In genomic region chr14:54773171-54774006, GRCh38 we compare ENCODE assay signal across 1 cellular context.
TF ChIP-seq lines count a peak whose summit lies in the region.

No MANE protein-coding gene starts in this region.

TF ChIP-seq in K562, 482 proteins besides CTCF, POLR2A, EP300 and RAD21 (continued from another document and continues in another):
- TF ChIP-seq RFX7 (CRISPR knock-in tag; IDR thresholded peaks at IDR 0.05) (no peak), XRCC5 (IDR thresholded peaks at IDR 0.05; ENCODE audit: low read depth, low read length) (peak; percentile 81), ZNF316 (IDR thresholded peaks at IDR 0.05) (no peak), SMAD2 (IDR thresholded peaks at IDR 0.05; ENCODE audit: low read depth, low read length) (no peak), BRF1 (IDR thresholded peaks at IDR 0.05; ENCODE audit: borderline replicate concordance, extremely low read depth, insufficient read length) (no peak), ARID3A (IDR thresholded peaks at IDR 0.05; ENCODE audit: borderline replicate concordance, low read depth, low read length) (peak; percentile 67; the same call in 1 of the 2 replicates), IRF9 (tag; IDR thresholded peaks at IDR 0.05) (no peak), PHTF2 (CRISPR knock-in tag; IDR thresholded peaks at IDR 0.05) (no peak), ZEB2 (IDR thresholded peaks at IDR 0.05) (peak; percentile 59), BCLAF1 (IDR thresholded peaks at IDR 0.05; ENCODE audit: borderline replicate concordance in 1 of 2, control insufficient read depth in 1 of 2, low read depth in 2 of 2, low read length in 1 of 2) (no peak), SREBF1 (IDR thresholded peaks at IDR 0.05; ENCODE audit: borderline replicate concordance, low read depth, low read length) (no peak), ZNF143 (CRISPR knock-in tag; IDR thresholded peaks at IDR 0.05) (no peak), SP1 (CRISPR knock-in tag; IDR thresholded peaks at IDR 0.05) (no peak), TARDBP (IDR thresholded peaks at IDR 0.05) (no peak), ESRRB (CRISPR knock-in tag; IDR thresholded peaks at IDR 0.05; ENCODE audit: borderline replicate concordance) (no peak), ZSCAN32 (CRISPR knock-in tag; IDR thresholded peaks at IDR 0.05) (no peak), C11orf30 (IDR thresholded peaks at IDR 0.05; ENCODE audit: low read depth) (no peak), KDM5B (IDR thresholded peaks at IDR 0.05; ENCODE audit: insufficient replicate concordance, low read depth, low read length) (no peak), ZNF668 (CRISPR knock-in tag; IDR thresholded peaks at IDR 0.05) (no peak), SAFB (IDR thresholded peaks at IDR 0.05; ENCODE audit: borderline replicate concordance, low read depth, low read length) (no peak), HNRNPK (IDR thresholded peaks at IDR 0.05; ENCODE audit: low read depth, low read length, poor library complexity, severe bottlenecking) (no peak), ZBTB7A (IDR thresholded peaks at IDR 0.05; ENCODE audit: borderline replicate concordance, control insufficient read depth, low read depth, low read length) (no peak), SRSF1 (IDR thresholded peaks at IDR 0.05; ENCODE audit: low read depth, low read length) (no peak), DACH1 (IDR thresholded peaks at IDR 0.05; ENCODE audit: partially characterized antibody) (peak; percentile 32), RBM17 (IDR thresholded peaks at IDR 0.05; ENCODE audit: borderline replicate concordance, low read depth, low read length) (no peak), ZNF695 (CRISPR knock-in tag; IDR thresholded peaks at IDR 0.05) (no peak), ZNF699 (CRISPR knock-in tag; IDR thresholded peaks at IDR 0.05; ENCODE audit: insufficient replicate concordance) (no peak), ZKSCAN3 (CRISPR knock-in tag; IDR thresholded peaks at IDR 0.05) (no peak), DLX4 (CRISPR knock-in tag; IDR thresholded peaks at IDR 0.05) (no peak), LCOR (CRISPR knock-in tag; IDR thresholded peaks at IDR 0.05) (no peak), SMARCB1 (IDR thresholded peaks at IDR 0.05; ENCODE audit: insufficient read length, low read depth) (no peak), BCOR (IDR thresholded peaks at IDR 0.05) (no peak), TFAM (CRISPR knock-in tag; conservative IDR thresholded peaks at IDR 0.05) (no peak), ZFPM2 (CRISPR knock-in tag; IDR thresholded peaks at IDR 0.05) (no peak), TAF15 (IDR thresholded peaks at IDR 0.05; ENCODE audit: low read depth, low read length) (no peak), CHAMP1 (IDR thresholded peaks at IDR 0.05) (no peak; the same call in 1 of the 2 replicates), ZNF785 (CRISPR knock-in tag; IDR thresholded peaks at IDR 0.05) (no peak), ZNF696 (CRISPR knock-in tag; conservative IDR thresholded peaks at IDR 0.05) (no peak), MTA3 (IDR thresholded peaks at IDR 0.05; ENCODE audit: borderline replicate concordance) (no peak), CCAR2 (IDR thresholded peaks at IDR 0.05; ENCODE audit: low read depth, low read length) (no peak), POLR2H (tag; IDR thresholded peaks at IDR 0.05; ENCODE audit: low read depth) (no peak), HINFP (tag; conservative IDR thresholded peaks at IDR 0.05; ENCODE audit: low read depth) (peak; percentile 86), ZNF830 (CRISPR knock-in tag; IDR thresholded peaks at IDR 0.05) (no peak), RBM34 (IDR thresholded peaks at IDR 0.05; ENCODE audit: borderline replicate concordance, insufficient read depth, low read length) (no peak), NCOA2 (IDR thresholded peaks at IDR 0.05; ENCODE audit: partially characterized antibody in 2 of 2) (no peak), ZNF780A (CRISPR knock-in tag; IDR thresholded peaks at IDR 0.05) (no peak), TFAP4 (CRISPR knock-in tag; IDR thresholded peaks at IDR 0.05; ENCODE audit: borderline replicate concordance) (peak; percentile 93), ZNF280B (CRISPR knock-in tag; IDR thresholded peaks at IDR 0.05) (no peak), ZNF644 (tag; IDR thresholded peaks at IDR 0.05; ENCODE audit: low read depth) (no peak), CBX5 (IDR thresholded peaks at IDR 0.05; ENCODE audit: borderline replicate concordance, low read depth) (no peak), ZNF280A (IDR thresholded peaks at IDR 0.05; ENCODE audit: low read depth, partially characterized antibody) (no peak), GABPA (tag; conservative IDR thresholded peaks at IDR 0.05; ENCODE audit: low read depth) (peak; percentile 49; the same call in 1 of the 2 replicates), ZC3H8 (IDR thresholded peaks at IDR 0.05) (no peak), FOXK1 (CRISPR knock-in tag; IDR thresholded peaks at IDR 0.05; ENCODE audit: borderline replicate concordance) (no peak)
- TF ChIP-seq, protein P1, sequence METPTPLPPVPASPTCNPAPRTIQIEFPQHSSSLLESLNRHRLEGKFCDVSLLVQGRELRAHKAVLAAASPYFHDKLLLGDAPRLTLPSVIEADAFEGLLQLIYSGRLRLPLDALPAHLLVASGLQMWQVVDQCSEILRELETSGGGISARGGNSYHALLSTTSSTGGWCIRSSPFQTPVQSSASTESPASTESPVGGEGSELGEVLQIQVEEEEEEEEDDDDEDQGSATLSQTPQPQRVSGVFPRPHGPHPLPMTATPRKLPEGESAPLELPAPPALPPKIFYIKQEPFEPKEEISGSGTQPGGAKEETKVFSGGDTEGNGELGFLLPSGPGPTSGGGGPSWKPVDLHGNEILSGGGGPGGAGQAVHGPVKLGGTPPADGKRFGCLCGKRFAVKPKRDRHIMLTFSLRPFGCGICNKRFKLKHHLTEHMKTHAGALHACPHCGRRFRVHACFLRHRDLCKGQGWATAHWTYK (CRISPR knock-in tag; IDR thresholded peaks at IDR 0.05), result no peak
- TF ChIP-seq, protein P2, sequence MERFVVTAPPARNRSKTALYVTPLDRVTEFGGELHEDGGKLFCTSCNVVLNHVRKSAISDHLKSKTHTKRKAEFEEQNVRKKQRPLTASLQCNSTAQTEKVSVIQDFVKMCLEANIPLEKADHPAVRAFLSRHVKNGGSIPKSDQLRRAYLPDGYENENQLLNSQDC (CRISPR knock-in tag; IDR thresholded peaks at IDR 0.05), result no peak
